In the genomic region with DNA sequence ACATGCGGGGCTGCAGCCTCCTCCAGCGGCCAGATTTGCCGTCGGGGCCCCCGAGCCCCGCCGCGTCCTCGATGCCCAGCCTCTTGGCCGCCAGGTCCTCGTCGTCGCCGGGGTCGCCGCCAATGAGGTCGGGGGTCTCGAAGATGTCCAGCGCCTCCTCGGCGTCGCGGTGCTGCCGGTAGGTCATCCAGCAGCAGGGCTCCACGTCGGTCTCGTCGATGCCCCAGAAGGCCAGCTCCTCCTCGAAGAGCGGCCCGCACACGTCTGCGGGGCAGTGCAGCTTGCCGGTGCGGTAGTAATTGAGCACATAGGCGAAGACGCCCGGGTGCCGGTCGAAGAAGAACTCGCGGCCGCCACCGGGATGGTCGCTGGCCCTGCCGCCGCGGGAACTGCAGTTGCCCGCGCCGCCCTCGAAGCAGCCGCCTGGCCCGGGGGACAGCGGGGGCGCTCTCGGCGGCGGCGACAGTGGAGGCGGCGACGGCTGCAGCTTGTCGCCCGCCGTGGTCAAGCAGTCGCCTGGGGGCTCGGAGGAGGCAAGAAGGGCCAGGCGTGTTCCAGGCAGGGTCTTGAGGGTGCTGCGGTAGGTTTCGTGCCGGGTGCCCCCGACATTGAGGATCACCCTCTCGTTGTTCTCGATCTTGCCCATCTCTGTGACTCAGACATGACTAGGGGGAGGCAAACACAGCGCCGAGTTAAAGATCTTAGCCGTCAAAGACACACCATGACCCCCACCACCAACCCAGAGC, we compare ENCODE assay signal across 2 cellular contexts.
TF ChIP-seq lines count a peak whose summit lies in the region.

No MANE protein-coding gene starts in this region.

TF ChIP-seq in SK-N-SH, 30 proteins besides CTCF, POLR2A, EP300 and RAD21 (continued from another document):
- TF ChIP-seq, protein P1, sequence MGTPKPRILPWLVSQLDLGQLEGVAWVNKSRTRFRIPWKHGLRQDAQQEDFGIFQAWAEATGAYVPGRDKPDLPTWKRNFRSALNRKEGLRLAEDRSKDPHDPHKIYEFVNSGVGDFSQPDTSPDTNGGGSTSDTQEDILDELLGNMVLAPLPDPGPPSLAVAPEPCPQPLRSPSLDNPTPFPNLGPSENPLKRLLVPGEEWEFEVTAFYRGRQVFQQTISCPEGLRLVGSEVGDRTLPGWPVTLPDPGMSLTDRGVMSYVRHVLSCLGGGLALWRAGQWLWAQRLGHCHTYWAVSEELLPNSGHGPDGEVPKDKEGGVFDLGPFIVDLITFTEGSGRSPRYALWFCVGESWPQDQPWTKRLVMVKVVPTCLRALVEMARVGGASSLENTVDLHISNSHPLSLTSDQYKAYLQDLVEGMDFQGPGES (IDR thresholded peaks at IDR 0.05; ENCODE audit: low read depth, low read length) = no peak
- no peak for TF ChIP-seq FOXM1 (IDR thresholded peaks at IDR 0.05; ENCODE audit: low read depth)
- TF ChIP-seq REST (IDR thresholded peaks at IDR 0.05; ENCODE audit: low read depth, low read length) = no peak
- no peak for TF ChIP-seq FOSL2 (IDR thresholded peaks at IDR 0.05; ENCODE audit: borderline replicate concordance, low read depth)
- TF ChIP-seq RXRA (IDR thresholded peaks at IDR 0.05; ENCODE audit: borderline replicate concordance, low read depth) = no peak
- no peak for TF ChIP-seq SIN3A (IDR thresholded peaks at IDR 0.05; ENCODE audit: borderline replicate concordance, low read depth, low read length)
- TF ChIP-seq POLR2AphosphoS5 (IDR thresholded peaks at IDR 0.05; ENCODE audit: low read depth, low read length) = no peak
- no peak for TF ChIP-seq RFX5 (IDR thresholded peaks at IDR 0.05; ENCODE audit: low read length)
- no peak for TF ChIP-seq JUND (IDR thresholded peaks at IDR 0.05)
- TF ChIP-seq EZH2phosphoT487 (IDR thresholded peaks at IDR 0.05; ENCODE audit: borderline replicate concordance, low read depth) = no peak
TF ChIP-seq in SK-N-SH: peak in this region for 0.

TF ChIP-seq in SK-N-SH treated with all-trans-retinoic acid at 6 μM for 48 hours, 23 proteins besides CTCF, POLR2A, EP300 and RAD21 (continued from another document):
- TF ChIP-seq POU6F1 (CRISPR knock-in tag; IDR thresholded peaks at IDR 0.05; ENCODE audit: borderline replicate concordance, low read depth) (no peak), SNAI2 (CRISPR knock-in tag; IDR thresholded peaks at IDR 0.05) (no peak), BACH2 (CRISPR knock-in tag; IDR thresholded peaks at IDR 0.05; ENCODE audit: borderline replicate concordance) (no peak), RARB (CRISPR knock-in tag; IDR thresholded peaks at IDR 0.05) (no peak), ESRRG (CRISPR knock-in tag; IDR thresholded peaks at IDR 0.05) (no peak), OSR1 (CRISPR knock-in tag; IDR thresholded peaks at IDR 0.05) (no peak), TOX (CRISPR knock-in tag; IDR thresholded peaks at IDR 0.05; ENCODE audit: borderline replicate concordance) (no peak), ARNTL (CRISPR knock-in tag; IDR thresholded peaks at IDR 0.05; ENCODE audit: borderline replicate concordance, low read depth) (no peak), ZNF565 (CRISPR knock-in tag; conservative IDR thresholded peaks at IDR 0.05; ENCODE audit: low read depth) (no peak), TCF4 (CRISPR knock-in tag; IDR thresholded peaks at IDR 0.05; ENCODE audit: borderline replicate concordance) (no peak), CSRNP3 (CRISPR knock-in tag; IDR thresholded peaks at IDR 0.05) (no peak)
- TF ChIP-seq, protein P2, sequence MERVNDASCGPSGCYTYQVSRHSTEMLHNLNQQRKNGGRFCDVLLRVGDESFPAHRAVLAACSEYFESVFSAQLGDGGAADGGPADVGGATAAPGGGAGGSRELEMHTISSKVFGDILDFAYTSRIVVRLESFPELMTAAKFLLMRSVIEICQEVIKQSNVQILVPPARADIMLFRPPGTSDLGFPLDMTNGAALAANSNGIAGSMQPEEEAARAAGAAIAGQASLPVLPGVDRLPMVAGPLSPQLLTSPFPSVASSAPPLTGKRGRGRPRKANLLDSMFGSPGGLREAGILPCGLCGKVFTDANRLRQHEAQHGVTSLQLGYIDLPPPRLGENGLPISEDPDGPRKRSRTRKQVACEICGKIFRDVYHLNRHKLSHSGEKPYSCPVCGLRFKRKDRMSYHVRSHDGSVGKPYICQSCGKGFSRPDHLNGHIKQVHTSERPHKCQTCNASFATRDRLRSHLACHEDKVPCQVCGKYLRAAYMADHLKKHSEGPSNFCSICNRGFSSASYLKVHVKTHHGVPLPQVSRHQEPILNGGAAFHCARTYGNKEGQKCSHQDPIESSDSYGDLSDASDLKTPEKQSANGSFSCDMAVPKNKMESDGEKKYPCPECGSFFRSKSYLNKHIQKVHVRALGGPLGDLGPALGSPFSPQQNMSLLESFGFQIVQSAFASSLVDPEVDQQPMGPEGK (CRISPR knock-in tag; IDR thresholded peaks at IDR 0.05; ENCODE audit: borderline replicate concordance) = no peak
